ENCODE assay signal across 3 cellular contexts in the genomic region with DNA sequence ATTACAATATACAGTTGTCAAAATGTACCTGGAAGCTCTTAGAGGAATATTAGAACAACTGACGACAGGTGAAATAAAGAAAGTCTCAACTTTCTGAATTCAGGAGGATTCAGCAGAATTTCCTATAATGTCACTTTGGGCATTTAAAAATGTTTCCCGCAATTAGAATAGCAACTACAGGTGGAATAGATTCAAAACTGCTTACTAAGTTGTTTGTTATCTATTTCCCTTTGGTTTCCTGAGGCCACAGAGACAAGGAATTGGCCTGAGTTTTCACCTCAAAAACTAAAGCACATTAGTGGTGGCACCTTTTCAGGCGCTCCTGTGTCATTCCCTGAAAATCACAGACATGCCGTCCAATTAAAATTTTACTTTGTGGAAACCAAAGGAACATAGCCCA.
TF ChIP-seq lines count a peak whose summit lies in the region.

No MANE protein-coding gene starts in this region.

TF ChIP-seq in HepG2, 621 proteins besides CTCF, POLR2A, EP300 and RAD21:
- no peak for TF ChIP-seq ZBTB42 (CRISPR knock-in tag; IDR thresholded peaks at IDR 0.05)
- no peak for TF ChIP-seq IRF2 (CRISPR knock-in tag; IDR thresholded peaks at IDR 0.05)
- no peak for TF ChIP-seq GZF1 (CRISPR knock-in tag; IDR thresholded peaks at IDR 0.05)
- no peak for TF ChIP-seq ZNF446 (CRISPR knock-in tag; IDR thresholded peaks at IDR 0.05)
- TF ChIP-seq MAFK (conservative IDR thresholded peaks at IDR 0.05 in 1 of 2, IDR thresholded peaks at IDR 0.05 in 1 of 2; ENCODE audit: low read length in 2 of 2), result peak; percentile 36 to 58; a peak in 2 of 4 replicates
- TF ChIP-seq MAFF (IDR thresholded peaks at IDR 0.05; ENCODE audit: low read depth, low read length), result peak; percentile 44; the same call in 1 of the 2 replicates

TF ChIP-seq in A549, 52 proteins besides CTCF, POLR2A, EP300 and RAD21:
- TF ChIP-seq MAFK (IDR thresholded peaks at IDR 0.05; ENCODE audit: partially characterized antibody), result peak; percentile 59
- no peak for TF ChIP-seq ZC3H11A (IDR thresholded peaks at IDR 0.05)
- no peak for TF ChIP-seq CBX2 (IDR thresholded peaks at IDR 0.05; ENCODE audit: borderline replicate concordance, low read depth)
- no peak for TF ChIP-seq TFCP2L1 (CRISPR knock-in tag; IDR thresholded peaks at IDR 0.05)
- TF ChIP-seq KDM5A (IDR thresholded peaks at IDR 0.05), result no peak

TF ChIP-seq in K562, 482 proteins besides CTCF, POLR2A, EP300 and RAD21:
- TF ChIP-seq MAFG (tag; conservative IDR thresholded peaks at IDR 0.05), result 0 out of 2 replicates have a peak, but pooled peaks have one; percentile 8
- 0 out of 2 replicates have a peak, but pooled peaks have one; percentile 3 for TF ChIP-seq ZNF316 (IDR thresholded peaks at IDR 0.05)
- TF ChIP-seq YBX1 (IDR thresholded peaks at IDR 0.05), result no peak
- TF ChIP-seq C11orf30 (IDR thresholded peaks at IDR 0.05; ENCODE audit: low read depth), result peak; percentile 12; the same call in 1 of the 2 replicates
